ENCODE assay signal across 16 cellular contexts in genomic region chr4:130395871-130396270, GRCh38.
A peak's percentile ranks its signal among the peaks of the same experiment; 100 is the strongest.
DNase-seq lines count a peak whose midpoint lies in the region; TF ChIP-seq lines count a peak whose summit lies in the region.
"Had no signal": no experiment of that assay in that cellular context is flagged by ENCODE, and none has a peak within 500 bp of the region (broad histone marks: within the 10 kb centered on the region; RNA-seq: fewer than 3 reads in every experiment).

No MANE protein-coding gene starts in this region.

- TF ChIP-seq EP300 in tibial nerve (IDR thresholded peaks at IDR 0.05): no peak

- no peaks in the 10 kb centered on the region for H3K27me3 ChIP-seq in tibial nerve
- H3K27me3 ChIP-seq: dorsolateral prefrontal cortex had no signal

- H3K27ac ChIP-seq in RWPE1: no peak overlapping the region
- H3K27ac ChIP-seq in tibial nerve: no peak overlapping the region
- H3K27ac ChIP-seq: dorsolateral prefrontal cortex had no signal

- DNase-seq in EH (ENCODE audit: low read depth) (peak; percentile 80), RWPE1 (ENCODE audit: low spot score) (peak; percentile 56), epithelial cell of esophagus (ENCODE audit: low read depth) (peak; percentile 80), non-pigmented ciliary epithelial cell (ENCODE audit: low read depth) (peak; percentile 82), T-helper 2 cell (no peak), tibial nerve (ENCODE audit: low spot score in 2 of 2) (no peak), NCI-H2029 treated with DMSO at 0.1 percent for 48 hours (lab: John Stamatoyannopoulos, UW) (no peak), NCI-H1417 treated with DMSO at 0.1 percent for 48 hours (lab: John Stamatoyannopoulos, UW) (no peak)
- DNase-seq: activated CD4-positive, alpha-beta T cell treated with anti-CD3 and anti-CD28 coated beads, Interleukin-2, amount 10 ng/mL, durations not matched to agents 24 days and 14 days; activated T-cell treated with anti-CD3 and anti-CD28 coated beads, Interleukin-2, amount 50 U/mL, for 4 hours; C1 segment of cervical spinal cord; DND-41; dorsolateral prefrontal cortex; NCI-H1105 treated with DMSO at 0.1 percent for 48 hours; NCI-H446 treated with DMSO at 0.1 percent for 48 hours; stimulated activated CD4-positive, alpha-beta T cell treated with anti-CD3 and anti-CD28 coated beads, Interleukin-2, amount 100 ng/mL, for 48 hours had no signal

- H3K36me3 ChIP-seq in tibial nerve: no peaks in the 10 kb centered on the region

- no peak for TF ChIP-seq POLR2A in tibial nerve (IDR thresholded peaks at IDR 0.05)

- TF ChIP-seq CTCF in RWPE1 (conservative IDR thresholded peaks at IDR 0.05; ENCODE audit: low read depth): no peak
- TF ChIP-seq CTCF in epithelial cell of esophagus (IDR thresholded peaks at IDR 0.05; ENCODE audit: insufficient read depth, low read depth, low read length, missing control alignments): no peak
- TF ChIP-seq CTCF in tibial nerve (IDR thresholded peaks at IDR 0.05): no peak

- H3K9me3 ChIP-seq in tibial nerve: no peaks in the 10 kb centered on the region

- H3K4me3 ChIP-seq in epithelial cell of esophagus (ENCODE audit: low read length) (no peak overlapping the region), tibial nerve (no peak overlapping the region)
- H3K4me3 ChIP-seq: dorsolateral prefrontal cortex had no signal

- POLR2A ChIA-PET in RWPE1 (lab: Yijun Ruan, JAX; ENCODE audit: low non-redundant PET): no interaction called here

- CTCF ChIA-PET in RWPE1 (lab: Yijun Ruan, JAX): no interaction called here

- 40 to 45% methylated on average over 2 of the region's 2 CpGs for WGBS in tibial nerve, 2 donors

- H3K4me1 ChIP-seq in tibial nerve: no peaks in the 10 kb centered on the region

Comparison
In these comparisons a context has a peak if more than half of its experiments do, and no peak if none do; other contexts are left out.
1. DNase-seq: peak in EH (single experiment), RWPE1 (single experiment), epithelial cell of esophagus (single experiment) and non-pigmented ciliary epithelial cell (single experiment); none in T-helper 2 cell (0 of 5), tibial nerve (0 of 2), NCI-H2029 treated with DMSO at 0.1 percent for 48 hours (single experiment) and NCI-H1417 treated with DMSO at 0.1 percent for 48 hours (single experiment).